ENCODE assay signal across 18 cellular contexts in genomic region chr5:95800553-95800952, GRCh38. TPM values are rescaled to one million over a fixed set of nuclear protein-coding genes. Genes with fewer than 3 reads are reported as not detected.
DNase-seq lines count a peak whose midpoint lies in the region; ATAC-seq, FAIRE-seq and TF ChIP-seq lines count a peak whose summit lies in the region.
"Had no signal": no experiment of that assay in that cellular context is flagged by ENCODE, and none has a peak within 500 bp of the region (broad histone marks: within the 10 kb centered on the region; RNA-seq: fewer than 3 reads in every experiment).

No MANE protein-coding gene starts in this region.

- H2BK15ac ChIP-seq in mesenchymal stem cell (ENCODE audit: low read depth, poor library complexity, severe bottlenecking), result no peak overlapping the region

- H2BK120ac ChIP-seq in mesenchymal stem cell (ENCODE audit: low read depth, low read length), result no peak overlapping the region

- no peak overlapping the region for H3K4me2 ChIP-seq in mesenchymal stem cell (ENCODE audit: low read length, poor library complexity, severe bottlenecking)

- peaks cover 5% of the 10 kb centered on the region for H3K4me1 ChIP-seq in endodermal cell (ENCODE audit: control insufficient read depth, insufficient read depth, low read length)
- peaks cover 32 to 51% of the 10 kb centered on the region in 2 donors for H3K4me1 ChIP-seq in kidney (ENCODE audit: control insufficient read depth in 1 of 2, insufficient read depth in 1 of 2, low read depth in 1 of 2, low read length in 2 of 2)
- H3K4me1 ChIP-seq in mesenchymal stem cell (ENCODE audit: control insufficient read depth, insufficient read depth, low read depth, low read length), result peaks cover 14% of the 10 kb centered on the region

- no peaks in the 10 kb centered on the region for H3K27me3 ChIP-seq in endodermal cell (ENCODE audit: control insufficient read depth, insufficient read depth, low read length, poor library complexity, severe bottlenecking)
- no peaks in the 10 kb centered on the region for H3K27me3 ChIP-seq in mesenchymal stem cell (ENCODE audit: control insufficient read depth in 1 of 2, insufficient read depth in 1 of 2, low read length in 2 of 2)

- H3K4me3 Mint-ChIP-seq in endodermal cell, result no peak overlapping the region
- H3K4me3 Mint-ChIP-seq: CD4-positive, alpha-beta T cell; H9 had no signal

- H3K9me3 ChIP-seq in endodermal cell (ENCODE audit: control insufficient read depth, low read length) (peaks cover 11% of the 10 kb centered on the region), kidney (ENCODE audit: control insufficient read depth in 1 of 2, low read length in 2 of 2) (no peaks in the 10 kb centered on the region), mesenchymal stem cell (ENCODE audit: control insufficient read depth, low read length) (peaks cover 6% of the 10 kb centered on the region)
- H3K9me3 ChIP-seq: Caco-2 had no signal

- peak overlapping the region; percentile 11 for H3K27ac Mint-ChIP-seq in endodermal cell
- H3K27ac Mint-ChIP-seq in activated naive CD4-positive, alpha-beta T cell treated with anti-CD3 and anti-CD28 coated beads, Interleukin-2, amount 50 U/mL, for 72 hours, result no peak overlapping the region
- H3K27ac Mint-ChIP-seq: CD4-positive, alpha-beta T cell had no signal

- H3K27ac ChIP-seq in endodermal cell (ENCODE audit: low read depth, low read length) (no peak overlapping the region), kidney (ENCODE audit: low read depth in 2 of 2, low read length in 2 of 2) (peak overlapping the region; percentile 60 to 87), mesenchymal stem cell (ENCODE audit: low read length, poor library complexity, severe bottlenecking) (peak overlapping the region; percentile 79)
- H3K27ac ChIP-seq: C4-2B had no signal

- no peak overlapping the region for H4K8ac ChIP-seq in mesenchymal stem cell (ENCODE audit: low read length)

- H3K9ac ChIP-seq in endodermal cell (ENCODE audit: extremely low read depth, low read length, poor library complexity, severe bottlenecking), result no peak overlapping the region
- no peak overlapping the region for H3K9ac ChIP-seq in kidney (ENCODE audit: low read length in 2 of 2)
- no peak overlapping the region for H3K9ac ChIP-seq in mesenchymal stem cell (ENCODE audit: low read length)

- H2AK5ac ChIP-seq in mesenchymal stem cell (ENCODE audit: low read length, severe bottlenecking), result peak overlapping the region; percentile 93

- peak overlapping the region in 1 of 2 experiments; percentile 57 for H2BK12ac ChIP-seq in mesenchymal stem cell (ENCODE audit: low read length in 2 of 2)

- H3K4me3 ChIP-seq in endodermal cell (ENCODE audit: low read length) (no peak overlapping the region), kidney (ENCODE audit: low read length in 2 of 2) (no peak overlapping the region), mesenchymal stem cell (ENCODE audit: insufficient read depth in 1 of 2, low read depth in 1 of 2, low read length in 2 of 2) (no peak overlapping the region)

- no peak for ATAC-seq in HG02623 (IDR thresholded peaks at IDR 0.05; ENCODE audit: unreplicated experiment)
- no peak for ATAC-seq in activated naive CD4-positive, alpha-beta T cell treated with anti-CD3 and anti-CD28 coated beads, Interleukin-2, amount 50 U/mL, for 72 hours

- TF ChIP-seq CTCF in endodermal cell (conservative IDR thresholded peaks at IDR 0.05) (no peak), kidney (IDR thresholded peaks at IDR 0.05; ENCODE audit: borderline replicate concordance, extremely low read depth, insufficient read depth) (no peak)

- 92 to 100% methylated on average over 1 to 3 of the region's 3 CpGs for WGBS in endodermal cell (ENCODE audit: insufficient coverage in 1 of 2, insufficient read length in 1 of 2), 2 experiments
- 96% methylated on average over 2 of the region's 3 CpGs for WGBS in mesenchymal stem cell

- no peaks in the 10 kb centered on the region for H3K27me3 Mint-ChIP-seq in endodermal cell (ENCODE audit: insufficient read depth)
- H3K27me3 Mint-ChIP-seq: CD4-positive, alpha-beta T cell had no signal

- no peak for FAIRE-seq in kidney (lab: Jason Lieb, UNC)
- FAIRE-seq: A204.1, D721Med, GM12892, GM18507, H1 had no signal

- no peak overlapping the region for H4K91ac ChIP-seq in mesenchymal stem cell (ENCODE audit: low read length)

- in situ Hi-C loops in G401 (cut with HindIII; ENCODE audit: low sequenced_read_pairs), result no loop called here

- DNase-seq in endodermal cell, result no peak
- DNase-seq in kidney, result no peak
- DNase-seq in mesenchymal stem cell, result no peak
- DNase-seq in amniotic stem cell (lab: John Stamatoyannopoulos, UW), result no peak
- no peak for DNase-seq in G401 (ENCODE audit: low spot score)
- DNase-seq in activated naive CD4-positive, alpha-beta T cell treated with anti-CD3 and anti-CD28 coated beads, Interleukin-2, amount 50 U/mL, for 72 hours (ENCODE audit: low spot score in 2 of 2), result no peak
- DNase-seq: AML-193; Caco-2; CD4-positive, alpha-beta T cell; GDM1; H9 had no signal

- H3K36me3 ChIP-seq in endodermal cell (ENCODE audit: control insufficient read depth, insufficient read depth, low read length) (peaks cover 13% of the 10 kb centered on the region), kidney (ENCODE audit: control insufficient read depth in 1 of 2, insufficient read depth in 2 of 2, low read length in 2 of 2) (no peaks in the 10 kb centered on the region), mesenchymal stem cell (ENCODE audit: control insufficient read depth in 1 of 2, insufficient read depth in 2 of 2, low read depth in 1 of 2, low read length in 2 of 2) (peaks cover 2 to 20% of the 10 kb centered on the region in 2 experiments)

- H3K23ac ChIP-seq in mesenchymal stem cell (ENCODE audit: low read length in 2 of 2), result no peak overlapping the region

- H3K4ac ChIP-seq in mesenchymal stem cell (ENCODE audit: low read depth in 1 of 2, low read length in 2 of 2), result no peak overlapping the region

- H2BK5ac ChIP-seq in mesenchymal stem cell (ENCODE audit: low read depth, low read length, poor library complexity, severe bottlenecking), result no peak overlapping the region

- peaks cover 8% of the 10 kb centered on the region for H3K4me1 Mint-ChIP-seq in endodermal cell
- H3K4me1 Mint-ChIP-seq: H9 had no signal

- H3K36me3 Mint-ChIP-seq in endodermal cell (ENCODE audit: low read depth), result peaks cover 18% of the 10 kb centered on the region
- H3K36me3 Mint-ChIP-seq in activated naive CD4-positive, alpha-beta T cell treated with anti-CD3 and anti-CD28 coated beads, Interleukin-2, amount 50 U/mL, for 72 hours, result no peaks in the 10 kb centered on the region

- H3K9me3 Mint-ChIP-seq in endodermal cell, result peaks cover 7% of the 10 kb centered on the region
- H3K9me3 Mint-ChIP-seq in activated naive CD4-positive, alpha-beta T cell treated with anti-CD3 and anti-CD28 coated beads, Interleukin-2, amount 50 U/mL, for 72 hours, result no peaks in the 10 kb centered on the region
- H3K9me3 Mint-ChIP-seq: CD4-positive, alpha-beta T cell; H9 had no signal

- no peak overlapping the region for H3K18ac ChIP-seq in mesenchymal stem cell (ENCODE audit: low read depth in 1 of 2, low read length in 2 of 2)

- H3K79me1 ChIP-seq in mesenchymal stem cell (replicated peaks; ENCODE audit: low read length, poor library complexity, severe bottlenecking), result peaks cover 10% of the 10 kb centered on the region

- intact Hi-C loops in kidney (cut with DNase I), result no loop called here

- H2AFZ ChIP-seq in mesenchymal stem cell (ENCODE audit: low read depth, low read length), result no peak overlapping the region

- H3K14ac ChIP-seq in mesenchymal stem cell (ENCODE audit: low read length in 2 of 2), result no peak overlapping the region

RNA-seq across cellular contexts. Expression of gene GLRX, which starts 22.0 kb away (rescaled TPM):
- total RNA-seq in endodermal cell (10 to 100 TPM; 18.9 to 26.3 TPM), kidney (57.4 TPM)
- 33.6 TPM for polyA plus RNA-seq in endodermal cell (2013, experiment 1 of 2)
- polyA plus RNA-seq in endodermal cell (2013, experiment 2 of 2), result 34.9 TPM
- 324 TPM for polyA plus RNA-seq in kidney (ENCODE audit: insufficient read depth, low read depth, low replicate concordance)
- 137 TPM for polyA plus RNA-seq in mesenchymal stem cell (2013, experiment 1 of 2)
- polyA plus RNA-seq in mesenchymal stem cell (2013, experiment 2 of 2), result 143 TPM
- not detected in 2 replicates for total RNA-seq in G401 (2014; rRNA removed; shearing (Covaris generic))
- 10 to 100 TPM; 28.4 to 48.4 TPM for total RNA-seq in activated naive CD4-positive, alpha-beta T cell treated with anti-CD3 and anti-CD28 coated beads, Interleukin-2, amount 50 U/mL, for 72 hours

Comparison
In these comparisons a context has a peak if more than half of its experiments do, and no peak if none do; other contexts are left out.
1. RNA of gene GLRX, which starts 22.0 kb away (total RNA-seq): 57.4 TPM in kidney (single experiment), 28.4 to 48.4 TPM in activated naive CD4-positive, alpha-beta T cell treated with anti-CD3 and anti-CD28 coated beads, Interleukin-2, amount 50 U/mL, for 72 hours and 18.9 to 26.3 TPM in endodermal cell; not detected in G401; every median in the first group is over 10 times any median in the second.